Comparison of ENCODE assay signal across 15 cellular contexts in genomic region chr10:103672345-103672744, GRCh38.
"Had no signal": no experiment of that assay in that cellular context is flagged by ENCODE, and none has a peak within 500 bp of the region (broad histone marks: within the 10 kb centered on the region; RNA-seq: fewer than 3 reads in every experiment).

No MANE protein-coding gene starts in this region.

- H3K9me3 ChIP-seq: adrenal gland, thyroid gland had no signal

- H3K27ac Mint-ChIP-seq: activated CD4-positive, alpha-beta memory T cell treated with anti-CD3 and anti-CD28 coated beads, Interleukin-2, amount 10 ng/mL, durations not matched to agents 7 days and 5 days; activated naive CD4-positive, alpha-beta T cell treated with anti-CD3 and anti-CD28 coated beads, Interleukin-2, amount 50 U/mL, for 24 hours; stimulated activated naive B cell treated with anti-CD40 and anti-IgM and Interleukin-4, amounts not matched to agents 10 μg/mL and 1 μg/mL and 100 μg/mL, for 72 hours had no signal

- ATAC-seq: activated T-cell treated with anti-CD3 and anti-CD28 coated beads, Interleukin-2, amount 50 U/mL, for 4 hours; sciatic nerve; stimulated activated naive B cell treated with anti-CD40 and anti-IgM and Interleukin-4, amounts not matched to agents 10 μg/mL and 1 μg/mL and 100 μg/mL, for 72 hours; T-helper 17 cell had no signal

- DNase-seq: activated CD4-positive, alpha-beta memory T cell treated with anti-CD3 and anti-CD28 coated beads, Interleukin-2, amount 10 ng/mL, durations not matched to agents 7 days and 5 days; activated CD4-positive, alpha-beta T cell treated with anti-CD3 and anti-CD28 coated beads for 4 hours; activated effector memory CD4-positive, alpha-beta T cell treated with Interleukin-2 at 50 U/mL for 16 hours; activated T-cell treated with anti-CD3 and anti-CD28 coated beads, Interleukin-2, amount 50 U/mL, for 4 hours; adrenal gland; erythroblast; hippocampal formation; kidney; stimulated activated CD4-positive, alpha-beta T cell treated with anti-CD3 and anti-CD28 coated beads, Interleukin-2, amount 100 ng/mL, for 48 hours; stimulated activated naive B cell treated with anti-CD40 and anti-IgM and Interleukin-4, amounts not matched to agents 10 μg/mL and 1 μg/mL and 100 μg/mL, for 72 hours; T-helper 17 cell; thyroid gland had no signal

- H3K4me3 ChIP-seq: adrenal gland, cardiac muscle cell, thyroid gland had no signal

- H3K36me3 Mint-ChIP-seq: activated naive CD4-positive, alpha-beta T cell treated with anti-CD3 and anti-CD28 coated beads, Interleukin-2, amount 50 U/mL, for 24 hours had no signal

- H3K9me3 Mint-ChIP-seq: activated CD4-positive, alpha-beta memory T cell treated with anti-CD3 and anti-CD28 coated beads, Interleukin-2, amount 10 ng/mL, durations not matched to agents 7 days and 5 days; activated naive CD4-positive, alpha-beta T cell treated with anti-CD3 and anti-CD28 coated beads, Interleukin-2, amount 50 U/mL, for 24 hours; activated T-cell treated with anti-CD3 and anti-CD28 coated beads, Interleukin-2, amount 50 U/mL, for 4 hours; stimulated activated naive B cell treated with anti-CD40 and anti-IgM and Interleukin-4, amounts not matched to agents 10 μg/mL and 1 μg/mL and 100 μg/mL, for 72 hours had no signal

- H3K27me3 ChIP-seq: adrenal gland, cardiac muscle cell, thyroid gland had no signal

- H3K27ac ChIP-seq: cardiac muscle cell, thyroid gland had no signal

- H3K4me3 Mint-ChIP-seq: activated CD4-positive, alpha-beta memory T cell treated with anti-CD3 and anti-CD28 coated beads, Interleukin-2, amount 10 ng/mL, durations not matched to agents 7 days and 5 days; activated naive CD4-positive, alpha-beta T cell treated with anti-CD3 and anti-CD28 coated beads, Interleukin-2, amount 50 U/mL, for 24 hours; activated T-cell treated with anti-CD3 and anti-CD28 coated beads, Interleukin-2, amount 50 U/mL, for 4 hours; stimulated activated naive B cell treated with anti-CD40 and anti-IgM and Interleukin-4, amounts not matched to agents 10 μg/mL and 1 μg/mL and 100 μg/mL, for 72 hours; T-helper 17 cell had no signal

- H3K36me3 ChIP-seq: adrenal gland, cardiac muscle cell, thyroid gland had no signal
